In the genomic region with DNA sequence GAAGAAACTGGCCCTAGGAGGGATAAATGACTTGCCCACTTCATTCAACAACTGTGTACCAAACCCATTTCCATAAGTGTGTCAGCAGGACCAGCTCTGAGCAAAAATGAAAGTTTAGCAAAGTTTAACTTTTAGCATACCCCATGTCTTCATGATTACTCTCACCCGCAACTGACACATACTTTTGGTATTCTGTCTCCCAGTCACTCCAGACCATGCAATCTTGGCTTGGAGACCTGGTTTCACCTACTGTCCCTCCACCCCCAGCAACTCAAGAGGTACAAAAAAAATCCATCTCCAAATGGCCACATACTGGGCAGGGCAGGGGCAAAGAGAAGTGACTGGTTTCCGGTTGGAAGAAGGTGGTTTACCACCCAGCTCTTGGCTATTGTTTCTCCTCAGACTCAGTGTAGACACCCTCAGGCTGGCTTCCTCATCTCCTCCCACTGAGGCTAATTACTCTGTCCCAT, we compare ENCODE assay signal across 7 cellular contexts.
DNase-seq lines count a peak whose midpoint lies in the region; ATAC-seq and TF ChIP-seq lines count a peak whose summit lies in the region.

No MANE protein-coding gene starts in this region.

- H3K27ac ChIP-seq in rectal smooth muscle tissue (ENCODE audit: low read depth, low read length): peak overlapping the region; percentile 87
- H3K27ac ChIP-seq in spleen: peak overlapping the region in 2 of 8 donors; percentile 82 to 83

- H3K9me3 ChIP-seq in spleen: no peaks in the 10 kb centered on the region

- no peak for TF ChIP-seq CTCF in spleen (IDR thresholded peaks at IDR 0.05 in 8 of 11, conservative IDR thresholded peaks at IDR 0.05 in 3 of 11)

- intact Hi-C loops in spleen (cut with DNase I; ENCODE audit: low total_unique reads): no loop called here

- DNase-seq in activated T-cell treated with anti-CD3 and anti-CD28 coated beads, Interleukin-2, amount 50 U/mL, for 72 hours: peak; percentile 36 to 45
- DNase-seq in spleen: no peak
- DNase-seq in central memory CD4-positive, alpha-beta T cell: no peak
- DNase-seq in cerebellar cortex (ENCODE audit: low spot score): no peak

- 58 to 77% (median 71%) methylated on average over 2 of the region's 2 CpGs for WGBS in spleen, 5 donors

- H3K4me3 Mint-ChIP-seq in activated T-cell treated with anti-CD3 and anti-CD28 coated beads, Interleukin-2, amount 50 U/mL, for 72 hours: peak overlapping the region; percentile 47 to 78

- TF ChIP-seq POLR2A in spleen (IDR thresholded peaks at IDR 0.05): no peak

- peaks cover 30% of the 10 kb centered on the region for H3K27me3 Mint-ChIP-seq in activated T-cell treated with anti-CD3 and anti-CD28 coated beads, Interleukin-2, amount 50 U/mL, for 72 hours (ENCODE audit: low read depth)

- peaks cover 0 to 2% of the 10 kb centered on the region in 2 donors for H3K36me3 Mint-ChIP-seq in activated T-cell treated with anti-CD3 and anti-CD28 coated beads, Interleukin-2, amount 50 U/mL, for 72 hours (ENCODE audit: insufficient read depth in 2 of 2)

- no peak overlapping the region for H3K27ac Mint-ChIP-seq in activated T-cell treated with anti-CD3 and anti-CD28 coated beads, Interleukin-2, amount 50 U/mL, for 72 hours

- no peaks in the 10 kb centered on the region for H3K4me1 ChIP-seq in rectal smooth muscle tissue (ENCODE audit: control insufficient read depth, insufficient read depth, low read length)
- H3K4me1 ChIP-seq in spleen: peaks cover 0 to 17% (median 7%) of the 10 kb centered on the region in 6 donors

- no peaks in the 10 kb centered on the region for H3K9me3 Mint-ChIP-seq in activated T-cell treated with anti-CD3 and anti-CD28 coated beads, Interleukin-2, amount 50 U/mL, for 72 hours

- H3K9ac ChIP-seq in rectal smooth muscle tissue (ENCODE audit: low read length): no peak overlapping the region

- H3K27me3 ChIP-seq in rectal smooth muscle tissue (ENCODE audit: control insufficient read depth, insufficient read depth, low read length): no peaks in the 10 kb centered on the region
- peaks cover 0 to 6% (median 0%) of the 10 kb centered on the region in 7 donors for H3K27me3 ChIP-seq in spleen (replicated peaks in 1 of 7)

- H3K4me1 Mint-ChIP-seq in activated T-cell treated with anti-CD3 and anti-CD28 coated beads, Interleukin-2, amount 50 U/mL, for 72 hours (ENCODE audit: low read depth): peaks cover 30% of the 10 kb centered on the region

- ATAC-seq in GM18511 (IDR thresholded peaks at IDR 0.05; ENCODE audit: unreplicated experiment) (peak; percentile 43), HG02759 (IDR thresholded peaks at IDR 0.05; ENCODE audit: unreplicated experiment) (peak; percentile 53)
- ATAC-seq in activated T-cell treated with anti-CD3 and anti-CD28 coated beads, Interleukin-2, amount 50 U/mL, for 72 hours (replicated peaks in 1 of 2): peak; percentile 81 to 88

- H3K36me3 ChIP-seq in rectal smooth muscle tissue (ENCODE audit: control insufficient read depth, insufficient read depth, low read length) (no peaks in the 10 kb centered on the region), spleen (no peaks in the 10 kb centered on the region)

- H3K4me3 ChIP-seq in rectal smooth muscle tissue (ENCODE audit: low read length): no peak overlapping the region
- no peak overlapping the region for H3K4me3 ChIP-seq in spleen

Comparison
In these comparisons a context has a peak if more than half of its experiments do, and no peak if none do; other contexts are left out.
1. DNase-seq: peak in activated T-cell treated with anti-CD3 and anti-CD28 coated beads, Interleukin-2, amount 50 U/mL, for 72 hours (2 of 2); none in spleen (single experiment), central memory CD4-positive, alpha-beta T cell (single experiment) and cerebellar cortex (single experiment).
2. Peak in every context shown above with its lines, with median percentiles within 50 percentile points of each other: ATAC-seq.